In the genomic region with DNA sequence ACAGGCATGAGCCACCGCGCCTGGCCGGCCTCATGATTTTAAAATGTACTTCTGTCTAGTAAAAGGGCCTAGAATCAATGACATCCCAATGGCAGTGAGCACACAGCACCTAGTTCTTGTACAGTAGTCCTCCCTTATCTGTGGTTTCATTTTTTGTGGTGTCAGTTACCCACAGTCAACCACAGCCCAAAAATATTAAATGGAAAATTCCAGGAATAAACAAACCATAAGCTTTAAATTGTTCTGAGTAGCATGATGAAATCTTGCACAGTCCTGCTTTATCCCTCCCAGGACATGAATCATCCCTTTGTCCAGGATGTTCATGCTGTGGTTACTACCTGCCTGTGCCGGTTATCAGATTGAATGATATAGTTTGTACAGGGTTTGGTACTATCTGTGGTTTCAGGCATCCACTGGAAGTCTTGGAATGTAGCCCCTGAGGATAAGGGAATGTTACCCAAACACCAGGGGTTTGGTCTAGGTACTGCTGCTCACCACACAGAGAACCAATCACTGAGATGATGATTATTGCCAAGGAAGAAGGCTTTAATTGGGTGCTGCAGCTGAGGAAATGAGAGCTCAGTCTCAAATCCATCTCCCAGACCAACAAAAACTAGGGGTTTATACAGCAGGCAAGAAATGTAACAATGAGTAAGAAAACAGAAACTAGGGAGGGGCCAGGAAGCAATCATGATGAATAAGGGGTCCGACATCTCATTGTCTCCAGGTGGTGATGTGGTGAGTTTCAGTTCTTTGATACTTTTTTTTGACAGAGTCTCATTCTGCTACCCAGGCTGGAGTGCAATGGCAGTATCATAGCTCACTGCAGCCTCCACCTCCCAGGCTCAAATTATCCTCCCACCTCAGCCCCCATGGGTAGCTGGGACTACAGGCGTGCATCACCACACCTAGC, we compare ENCODE assay signal across 1 cellular context.
TF ChIP-seq lines count a peak whose summit lies in the region.

No MANE protein-coding gene starts in this region.

TF ChIP-seq in HEK293, 187 proteins besides CTCF, POLR2A, EP300 and RAD21 (continued from another document and continues in another):
- TF ChIP-seq, protein P1, sequence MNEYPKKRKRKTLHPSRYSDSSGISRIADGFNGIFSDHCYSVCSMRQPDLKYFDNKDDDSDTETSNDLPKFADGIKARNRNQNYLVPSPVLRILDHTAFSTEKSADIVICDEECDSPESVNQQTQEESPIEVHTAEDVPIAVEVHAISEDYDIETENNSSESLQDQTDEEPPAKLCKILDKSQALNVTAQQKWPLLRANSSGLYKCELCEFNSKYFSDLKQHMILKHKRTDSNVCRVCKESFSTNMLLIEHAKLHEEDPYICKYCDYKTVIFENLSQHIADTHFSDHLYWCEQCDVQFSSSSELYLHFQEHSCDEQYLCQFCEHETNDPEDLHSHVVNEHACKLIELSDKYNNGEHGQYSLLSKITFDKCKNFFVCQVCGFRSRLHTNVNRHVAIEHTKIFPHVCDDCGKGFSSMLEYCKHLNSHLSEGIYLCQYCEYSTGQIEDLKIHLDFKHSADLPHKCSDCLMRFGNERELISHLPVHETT (tag by site-specific recombination; IDR thresholded peaks at IDR 0.05) = peak; percentile 57
- TF ChIP-seq PRDM1 (tag by site-specific recombination; IDR thresholded peaks at IDR 0.05) = no peak
- no peak for TF ChIP-seq ZNF146 (tag by site-specific recombination; IDR thresholded peaks at IDR 0.05)
- TF ChIP-seq OSR2 (tag by site-specific recombination; IDR thresholded peaks at IDR 0.05) = peak; percentile 99
- TF ChIP-seq GLI2 (tag by site-specific recombination; IDR thresholded peaks at IDR 0.05; ENCODE audit: borderline replicate concordance, low read depth) = 0 out of 2 replicates have a peak, but pooled peaks have one; percentile 38
- TF ChIP-seq ZNF155 (tag by site-specific recombination; IDR thresholded peaks at IDR 0.05) = no peak
- TF ChIP-seq, protein P2, sequence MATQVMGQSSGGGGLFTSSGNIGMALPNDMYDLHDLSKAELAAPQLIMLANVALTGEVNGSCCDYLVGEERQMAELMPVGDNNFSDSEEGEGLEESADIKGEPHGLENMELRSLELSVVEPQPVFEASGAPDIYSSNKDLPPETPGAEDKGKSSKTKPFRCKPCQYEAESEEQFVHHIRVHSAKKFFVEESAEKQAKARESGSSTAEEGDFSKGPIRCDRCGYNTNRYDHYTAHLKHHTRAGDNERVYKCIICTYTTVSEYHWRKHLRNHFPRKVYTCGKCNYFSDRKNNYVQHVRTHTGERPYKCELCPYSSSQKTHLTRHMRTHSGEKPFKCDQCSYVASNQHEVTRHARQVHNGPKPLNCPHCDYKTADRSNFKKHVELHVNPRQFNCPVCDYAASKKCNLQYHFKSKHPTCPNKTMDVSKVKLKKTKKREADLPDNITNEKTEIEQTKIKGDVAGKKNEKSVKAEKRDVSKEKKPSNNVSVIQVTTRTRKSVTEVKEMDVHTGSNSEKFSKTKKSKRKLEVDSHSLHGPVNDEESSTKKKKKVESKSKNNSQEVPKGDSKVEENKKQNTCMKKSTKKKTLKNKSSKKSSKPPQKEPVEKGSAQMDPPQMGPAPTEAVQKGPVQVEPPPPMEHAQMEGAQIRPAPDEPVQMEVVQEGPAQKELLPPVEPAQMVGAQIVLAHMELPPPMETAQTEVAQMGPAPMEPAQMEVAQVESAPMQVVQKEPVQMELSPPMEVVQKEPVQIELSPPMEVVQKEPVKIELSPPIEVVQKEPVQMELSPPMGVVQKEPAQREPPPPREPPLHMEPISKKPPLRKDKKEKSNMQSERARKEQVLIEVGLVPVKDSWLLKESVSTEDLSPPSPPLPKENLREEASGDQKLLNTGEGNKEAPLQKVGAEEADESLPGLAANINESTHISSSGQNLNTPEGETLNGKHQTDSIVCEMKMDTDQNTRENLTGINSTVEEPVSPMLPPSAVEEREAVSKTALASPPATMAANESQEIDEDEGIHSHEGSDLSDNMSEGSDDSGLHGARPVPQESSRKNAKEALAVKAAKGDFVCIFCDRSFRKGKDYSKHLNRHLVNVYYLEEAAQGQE (tag by site-specific recombination; IDR thresholded peaks at IDR 0.05) = no peak
- TF ChIP-seq, protein P3, sequence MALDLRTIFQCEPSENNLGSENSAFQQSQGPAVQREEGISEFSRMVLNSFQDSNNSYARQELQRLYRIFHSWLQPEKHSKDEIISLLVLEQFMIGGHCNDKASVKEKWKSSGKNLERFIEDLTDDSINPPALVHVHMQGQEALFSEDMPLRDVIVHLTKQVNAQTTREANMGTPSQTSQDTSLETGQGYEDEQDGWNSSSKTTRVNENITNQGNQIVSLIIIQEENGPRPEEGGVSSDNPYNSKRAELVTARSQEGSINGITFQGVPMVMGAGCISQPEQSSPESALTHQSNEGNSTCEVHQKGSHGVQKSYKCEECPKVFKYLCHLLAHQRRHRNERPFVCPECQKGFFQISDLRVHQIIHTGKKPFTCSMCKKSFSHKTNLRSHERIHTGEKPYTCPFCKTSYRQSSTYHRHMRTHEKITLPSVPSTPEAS (tag by site-specific recombination; IDR thresholded peaks at IDR 0.05) = peak; percentile 66
- no peak for TF ChIP-seq ZNF121 (tag by site-specific recombination; IDR thresholded peaks at IDR 0.05)
- TF ChIP-seq ZSCAN16 (tag by site-specific recombination; IDR thresholded peaks at IDR 0.05) = peak; percentile 96
- TF ChIP-seq GLI4 (tag by site-specific recombination; IDR thresholded peaks at IDR 0.05) = no peak
- TF ChIP-seq ZNF623 (tag by site-specific recombination; IDR thresholded peaks at IDR 0.05) = no peak
- TF ChIP-seq SP2 (tag by site-specific recombination; IDR thresholded peaks at IDR 0.05) = no peak
- TF ChIP-seq ZNF335 (tag by site-specific recombination; conservative IDR thresholded peaks at IDR 0.05) = peak; percentile 90
- no peak for TF ChIP-seq ZBTB1 (tag by site-specific recombination; IDR thresholded peaks at IDR 0.05)
- TF ChIP-seq ZNF394 (tag by site-specific recombination; IDR thresholded peaks at IDR 0.05; ENCODE audit: borderline replicate concordance) = peak; percentile 53; the same call in 1 of the 2 replicates
- no peak for TF ChIP-seq ZNF202 (tag by site-specific recombination; IDR thresholded peaks at IDR 0.05; ENCODE audit: borderline replicate concordance)
- TF ChIP-seq, protein P4, sequence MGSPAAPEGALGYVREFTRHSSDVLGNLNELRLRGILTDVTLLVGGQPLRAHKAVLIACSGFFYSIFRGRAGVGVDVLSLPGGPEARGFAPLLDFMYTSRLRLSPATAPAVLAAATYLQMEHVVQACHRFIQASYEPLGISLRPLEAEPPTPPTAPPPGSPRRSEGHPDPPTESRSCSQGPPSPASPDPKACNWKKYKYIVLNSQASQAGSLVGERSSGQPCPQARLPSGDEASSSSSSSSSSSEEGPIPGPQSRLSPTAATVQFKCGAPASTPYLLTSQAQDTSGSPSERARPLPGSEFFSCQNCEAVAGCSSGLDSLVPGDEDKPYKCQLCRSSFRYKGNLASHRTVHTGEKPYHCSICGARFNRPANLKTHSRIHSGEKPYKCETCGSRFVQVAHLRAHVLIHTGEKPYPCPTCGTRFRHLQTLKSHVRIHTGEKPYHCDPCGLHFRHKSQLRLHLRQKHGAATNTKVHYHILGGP (tag by site-specific recombination; IDR thresholded peaks at IDR 0.05) = peak; percentile 82
- peak; percentile 95 for TF ChIP-seq ZEB2 (tag by site-specific recombination; IDR thresholded peaks at IDR 0.05)
- TF ChIP-seq ZNF404 (tag by site-specific recombination; IDR thresholded peaks at IDR 0.05) = no peak
- no peak for TF ChIP-seq ZNF555 (tag by site-specific recombination; conservative IDR thresholded peaks at IDR 0.05)
- peak; percentile 24 for TF ChIP-seq GLIS1 (tag by site-specific recombination; IDR thresholded peaks at IDR 0.05)
- no peak for TF ChIP-seq ZNF621 (tag by site-specific recombination; IDR thresholded peaks at IDR 0.05)
- TF ChIP-seq ZNF114 (tag by site-specific recombination; IDR thresholded peaks at IDR 0.05) = no peak
- TF ChIP-seq ZNF423 (tag by site-specific recombination; IDR thresholded peaks at IDR 0.05) = no peak
- TF ChIP-seq ZNF24 (tag by site-specific recombination; IDR thresholded peaks at IDR 0.05) = peak; percentile 92
- TF ChIP-seq IKZF3 (tag by site-specific recombination; IDR thresholded peaks at IDR 0.05) = peak; percentile 96
- TF ChIP-seq ZNF311 (tag by site-specific recombination; IDR thresholded peaks at IDR 0.05; ENCODE audit: borderline replicate concordance) = no peak
- peak; percentile 91 for TF ChIP-seq ZBTB17 (tag by site-specific recombination; IDR thresholded peaks at IDR 0.05)
- TF ChIP-seq ZNF558 (tag by site-specific recombination; IDR thresholded peaks at IDR 0.05) = peak; percentile 74
- peak; percentile 79 for TF ChIP-seq ZBTB21 (tag by site-specific recombination; IDR thresholded peaks at IDR 0.05)
- TF ChIP-seq FEZF1 (tag by site-specific recombination; IDR thresholded peaks at IDR 0.05) = peak; percentile 95
- no peak for TF ChIP-seq ZNF530 (tag by site-specific recombination; IDR thresholded peaks at IDR 0.05; ENCODE audit: low read depth)
- no peak for TF ChIP-seq ZNF658 (tag by site-specific recombination; IDR thresholded peaks at IDR 0.05)
- TF ChIP-seq, protein P5, sequence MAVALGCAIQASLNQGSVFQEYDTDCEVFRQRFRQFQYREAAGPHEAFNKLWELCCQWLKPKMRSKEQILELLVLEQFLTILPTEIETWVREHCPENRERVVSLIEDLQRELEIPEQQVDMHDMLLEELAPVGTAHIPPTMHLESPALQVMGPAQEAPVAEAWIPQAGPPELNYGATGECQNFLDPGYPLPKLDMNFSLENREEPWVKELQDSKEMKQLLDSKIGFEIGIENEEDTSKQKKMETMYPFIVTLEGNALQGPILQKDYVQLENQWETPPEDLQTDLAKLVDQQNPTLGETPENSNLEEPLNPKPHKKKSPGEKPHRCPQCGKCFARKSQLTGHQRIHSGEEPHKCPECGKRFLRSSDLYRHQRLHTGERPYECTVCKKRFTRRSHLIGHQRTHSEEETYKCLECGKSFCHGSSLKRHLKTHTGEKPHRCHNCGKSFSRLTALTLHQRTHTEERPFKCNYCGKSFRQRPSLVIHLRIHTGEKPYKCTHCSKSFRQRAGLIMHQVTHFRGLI (tag by site-specific recombination; IDR thresholded peaks at IDR 0.05) = peak; percentile 25; the same call in 1 of the 2 replicates
- TF ChIP-seq, protein P6, sequence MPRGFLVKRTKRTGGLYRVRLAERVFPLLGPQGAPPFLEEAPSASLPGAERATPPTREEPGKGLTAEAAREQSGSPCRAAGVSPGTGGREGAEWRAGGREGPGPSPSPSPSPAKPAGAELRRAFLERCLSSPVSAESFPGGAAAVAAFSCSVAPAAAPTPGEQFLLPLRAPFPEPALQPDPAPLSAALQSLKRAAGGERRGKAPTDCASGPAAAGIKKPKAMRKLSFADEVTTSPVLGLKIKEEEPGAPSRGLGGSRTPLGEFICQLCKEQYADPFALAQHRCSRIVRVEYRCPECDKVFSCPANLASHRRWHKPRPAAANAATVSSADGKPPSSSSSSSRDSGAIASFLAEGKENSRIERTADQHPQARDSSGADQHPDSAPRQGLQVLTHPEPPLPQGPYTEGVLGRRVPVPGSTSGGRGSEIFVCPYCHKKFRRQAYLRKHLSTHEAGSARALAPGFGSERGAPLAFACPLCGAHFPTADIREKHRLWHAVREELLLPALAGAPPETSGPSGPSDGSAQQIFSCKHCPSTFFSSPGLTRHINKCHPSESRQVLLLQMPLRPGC (tag by site-specific recombination; IDR thresholded peaks at IDR 0.05) = peak; percentile 94
- TF ChIP-seq, protein P7, sequence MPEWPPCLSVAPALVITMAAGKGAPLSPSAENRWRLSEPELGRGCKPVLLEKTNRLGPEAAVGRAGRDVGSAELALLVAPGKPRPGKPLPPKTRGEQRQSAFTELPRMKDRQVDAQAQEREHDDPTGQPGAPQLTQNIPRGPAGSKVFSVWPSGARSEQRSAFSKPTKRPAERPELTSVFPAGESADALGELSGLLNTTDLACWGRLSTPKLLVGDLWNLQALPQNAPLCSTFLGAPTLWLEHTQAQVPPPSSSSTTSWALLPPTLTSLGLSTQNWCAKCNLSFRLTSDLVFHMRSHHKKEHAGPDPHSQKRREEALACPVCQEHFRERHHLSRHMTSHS (tag by site-specific recombination; IDR thresholded peaks at IDR 0.05) = no peak
- TF ChIP-seq, protein P8, sequence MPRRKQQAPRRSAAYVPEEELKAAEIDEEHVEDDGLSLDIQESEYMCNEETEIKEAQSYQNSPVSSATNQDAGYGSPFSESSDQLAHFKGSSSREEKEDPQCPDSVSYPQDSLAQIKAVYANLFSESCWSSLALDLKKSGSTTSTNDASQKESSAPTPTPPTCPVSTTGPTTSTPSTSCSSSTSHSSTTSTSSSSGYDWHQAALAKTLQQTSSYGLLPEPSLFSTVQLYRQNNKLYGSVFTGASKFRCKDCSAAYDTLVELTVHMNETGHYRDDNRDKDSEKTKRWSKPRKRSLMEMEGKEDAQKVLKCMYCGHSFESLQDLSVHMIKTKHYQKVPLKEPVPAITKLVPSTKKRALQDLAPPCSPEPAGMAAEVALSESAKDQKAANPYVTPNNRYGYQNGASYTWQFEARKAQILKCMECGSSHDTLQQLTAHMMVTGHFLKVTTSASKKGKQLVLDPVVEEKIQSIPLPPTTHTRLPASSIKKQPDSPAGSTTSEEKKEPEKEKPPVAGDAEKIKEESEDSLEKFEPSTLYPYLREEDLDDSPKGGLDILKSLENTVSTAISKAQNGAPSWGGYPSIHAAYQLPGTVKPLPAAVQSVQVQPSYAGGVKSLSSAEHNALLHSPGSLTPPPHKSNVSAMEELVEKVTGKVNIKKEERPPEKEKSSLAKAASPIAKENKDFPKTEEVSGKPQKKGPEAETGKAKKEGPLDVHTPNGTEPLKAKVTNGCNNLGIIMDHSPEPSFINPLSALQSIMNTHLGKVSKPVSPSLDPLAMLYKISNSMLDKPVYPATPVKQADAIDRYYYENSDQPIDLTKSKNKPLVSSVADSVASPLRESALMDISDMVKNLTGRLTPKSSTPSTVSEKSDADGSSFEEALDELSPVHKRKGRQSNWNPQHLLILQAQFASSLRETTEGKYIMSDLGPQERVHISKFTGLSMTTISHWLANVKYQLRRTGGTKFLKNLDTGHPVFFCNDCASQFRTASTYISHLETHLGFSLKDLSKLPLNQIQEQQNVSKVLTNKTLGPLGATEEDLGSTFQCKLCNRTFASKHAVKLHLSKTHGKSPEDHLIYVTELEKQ (tag by site-specific recombination; IDR thresholded peaks at IDR 0.05; ENCODE audit: borderline replicate concordance) = peak; percentile 26; the same call in 1 of the 2 replicates
- no peak for TF ChIP-seq SALL2 (tag by site-specific recombination; IDR thresholded peaks at IDR 0.05; ENCODE audit: borderline replicate concordance)
- no peak for TF ChIP-seq ZNF777 (tag by site-specific recombination; IDR thresholded peaks at IDR 0.05; ENCODE audit: borderline replicate concordance)
- TF ChIP-seq, protein P9, sequence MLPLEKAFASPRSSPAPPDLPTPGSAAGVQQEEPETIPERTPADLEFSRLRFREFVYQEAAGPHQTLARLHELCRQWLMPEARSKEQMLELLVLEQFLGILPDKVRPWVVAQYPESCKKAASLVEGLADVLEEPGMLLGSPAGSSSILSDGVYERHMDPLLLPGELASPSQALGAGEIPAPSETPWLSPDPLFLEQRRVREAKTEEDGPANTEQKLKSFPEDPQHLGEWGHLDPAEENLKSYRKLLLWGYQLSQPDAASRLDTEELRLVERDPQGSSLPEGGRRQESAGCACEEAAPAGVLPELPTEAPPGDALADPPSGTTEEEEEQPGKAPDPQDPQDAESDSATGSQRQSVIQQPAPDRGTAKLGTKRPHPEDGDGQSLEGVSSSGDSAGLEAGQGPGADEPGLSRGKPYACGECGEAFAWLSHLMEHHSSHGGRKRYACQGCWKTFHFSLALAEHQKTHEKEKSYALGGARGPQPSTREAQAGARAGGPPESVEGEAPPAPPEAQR (tag by site-specific recombination; IDR thresholded peaks at IDR 0.05) = 0 out of 2 replicates have a peak, but pooled peaks have one; percentile 61
- no peak for TF ChIP-seq ZNF548 (tag by site-specific recombination; IDR thresholded peaks at IDR 0.05)
- no peak for TF ChIP-seq BCL11A (tag by site-specific recombination; IDR thresholded peaks at IDR 0.05; ENCODE audit: low read depth)
